1 cellular context compared by ENCODE assay signal in the genomic region with DNA sequence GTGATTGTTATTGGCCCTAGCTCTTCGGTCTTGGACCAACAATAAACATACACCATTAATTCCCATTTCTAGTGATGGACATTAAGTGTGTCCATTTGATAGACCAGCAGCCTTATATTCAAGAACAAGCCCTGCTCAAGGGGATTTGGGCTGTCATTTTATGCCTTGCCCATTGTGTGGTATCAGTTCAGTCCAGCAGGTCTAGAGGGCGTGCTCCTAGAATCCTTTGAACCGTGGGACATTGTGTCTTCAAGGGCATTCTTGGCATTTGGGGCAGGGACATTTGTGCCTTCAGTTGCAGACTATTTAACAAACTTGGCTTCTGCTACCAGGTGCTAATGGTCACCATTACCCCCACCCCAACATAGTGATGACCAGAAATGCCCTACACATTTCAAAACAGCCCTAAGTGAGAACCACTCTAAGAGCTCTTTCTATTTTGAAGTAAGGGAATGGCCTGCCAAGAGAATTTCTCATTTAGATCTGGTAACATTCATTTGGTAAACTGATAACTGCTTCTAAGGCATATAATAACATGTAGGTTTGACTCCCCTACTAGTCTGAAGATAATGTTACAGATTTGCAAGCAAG.
TF ChIP-seq lines count a peak whose summit lies in the region.

No MANE protein-coding gene starts in this region.

TF ChIP-seq in H1, 55 proteins besides CTCF, POLR2A, EP300 and RAD21:
- TF ChIP-seq GTF2F1 (IDR thresholded peaks at IDR 0.05; ENCODE audit: borderline replicate concordance, low read depth, low read length) (no peak), NRF1 (IDR thresholded peaks at IDR 0.05; ENCODE audit: low read depth, low read length) (no peak), POU5F1 (IDR thresholded peaks at IDR 0.05; ENCODE audit: low read depth, low read length) (no peak), TAF7 (optimal IDR thresholded peaks at IDR 0.05; ENCODE audit: borderline replicate concordance, low read depth, low read length) (no peak), PHF8 (conservative IDR thresholded peaks at IDR 0.05; ENCODE audit: low read depth, low read length) (no peak), KDM5A (IDR thresholded peaks at IDR 0.05; ENCODE audit: low read length) (no peak)
- TF ChIP-seq, protein P1, sequence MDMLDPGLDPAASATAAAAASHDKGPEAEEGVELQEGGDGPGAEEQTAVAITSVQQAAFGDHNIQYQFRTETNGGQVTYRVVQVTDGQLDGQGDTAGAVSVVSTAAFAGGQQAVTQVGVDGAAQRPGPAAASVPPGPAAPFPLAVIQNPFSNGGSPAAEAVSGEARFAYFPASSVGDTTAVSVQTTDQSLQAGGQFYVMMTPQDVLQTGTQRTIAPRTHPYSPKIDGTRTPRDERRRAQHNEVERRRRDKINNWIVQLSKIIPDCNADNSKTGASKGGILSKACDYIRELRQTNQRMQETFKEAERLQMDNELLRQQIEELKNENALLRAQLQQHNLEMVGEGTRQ (IDR thresholded peaks at IDR 0.05; ENCODE audit: low read length), result no peak
TF ChIP-seq in H1: peak in this region for 0.
